Comparison of ENCODE assay signal across 1 cellular context in the genomic region with DNA sequence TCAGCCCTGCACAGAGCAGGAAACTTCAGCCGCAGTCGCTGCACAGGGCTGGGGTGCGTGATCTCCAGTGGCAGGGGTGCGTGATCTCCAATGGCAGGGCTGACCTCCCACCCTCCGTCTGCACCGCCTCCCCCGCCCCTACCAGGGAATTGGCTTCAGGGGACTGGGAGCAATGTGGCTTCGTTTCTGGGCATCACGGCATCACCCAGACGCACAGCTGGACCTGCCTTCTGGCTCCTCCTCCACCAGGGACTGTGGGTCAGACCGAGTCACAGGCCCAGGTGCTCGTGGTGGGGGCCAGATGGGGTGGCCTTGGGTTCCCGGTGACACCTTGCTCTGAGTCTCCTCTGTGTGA.
TF ChIP-seq lines count a peak whose summit lies in the region.

No MANE protein-coding gene starts in this region.

TF ChIP-seq in IMR-90, 13 proteins besides CTCF, POLR2A, EP300 and RAD21 (continued from another document):
- no peak for TF ChIP-seq FOS (IDR thresholded peaks at IDR 0.05; ENCODE audit: low read depth, low read length)
- no peak for TF ChIP-seq MAZ (IDR thresholded peaks at IDR 0.05; ENCODE audit: borderline replicate concordance, low read depth, low read length)
- TF ChIP-seq, protein P1, sequence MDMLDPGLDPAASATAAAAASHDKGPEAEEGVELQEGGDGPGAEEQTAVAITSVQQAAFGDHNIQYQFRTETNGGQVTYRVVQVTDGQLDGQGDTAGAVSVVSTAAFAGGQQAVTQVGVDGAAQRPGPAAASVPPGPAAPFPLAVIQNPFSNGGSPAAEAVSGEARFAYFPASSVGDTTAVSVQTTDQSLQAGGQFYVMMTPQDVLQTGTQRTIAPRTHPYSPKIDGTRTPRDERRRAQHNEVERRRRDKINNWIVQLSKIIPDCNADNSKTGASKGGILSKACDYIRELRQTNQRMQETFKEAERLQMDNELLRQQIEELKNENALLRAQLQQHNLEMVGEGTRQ (IDR thresholded peaks at IDR 0.05; ENCODE audit: low read depth, low read length): no peak
